ENCODE assay signal across 19 cellular contexts in the genomic region with DNA sequence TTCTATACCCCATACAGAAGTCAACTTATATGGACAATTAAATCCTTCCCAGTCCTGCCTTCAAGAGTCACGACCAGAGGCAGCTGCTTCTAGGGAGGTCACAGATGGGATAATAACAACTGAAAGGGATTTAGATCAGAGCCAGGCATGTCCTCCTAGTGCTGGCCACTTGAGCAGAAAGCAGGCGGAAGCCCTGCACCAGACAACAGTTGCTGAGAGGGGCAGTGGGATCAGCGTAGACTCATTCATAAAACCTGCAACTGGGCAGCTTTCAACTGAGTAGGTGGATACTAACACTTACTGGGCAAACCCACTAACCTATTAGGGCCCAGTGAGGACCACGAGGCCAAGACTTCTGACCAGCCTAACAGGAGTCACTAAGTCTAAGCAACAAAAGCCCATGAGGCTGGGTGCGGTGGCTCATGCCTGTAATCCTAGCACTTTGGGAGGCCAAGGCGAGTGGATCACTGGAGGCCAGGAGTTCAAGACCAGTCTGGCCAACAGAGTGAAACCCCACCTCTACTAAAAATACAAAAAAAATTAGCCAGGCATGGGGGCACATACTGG.
A peak's percentile ranks its signal among the peaks of the same experiment; 100 is the strongest.
DNase-seq lines count a peak whose midpoint lies in the region; ATAC-seq and TF ChIP-seq lines count a peak whose summit lies in the region.
"Had no signal": no experiment of that assay in that cellular context is flagged by ENCODE, and none has a peak within 500 bp of the region (broad histone marks: within the 10 kb centered on the region; RNA-seq: fewer than 3 reads in every experiment).

No MANE protein-coding gene starts in this region.

- no peak for TF ChIP-seq CTCF in spleen (IDR thresholded peaks at IDR 0.05 in 8 of 11, conservative IDR thresholded peaks at IDR 0.05 in 3 of 11)

- H3K27me3 Mint-ChIP-seq in effector memory CD8-positive, alpha-beta T cell, result no peaks in the 10 kb centered on the region

- H3K4me1 Mint-ChIP-seq in effector memory CD8-positive, alpha-beta T cell (ENCODE audit: low read depth in 2 of 2), result no peaks in the 10 kb centered on the region
- H3K4me1 Mint-ChIP-seq: immature natural killer cell had no signal

- H3K27ac Mint-ChIP-seq in effector memory CD8-positive, alpha-beta T cell, result peak overlapping the region; percentile 7 to 71
- H3K27ac Mint-ChIP-seq: immature natural killer cell had no signal

- peak; percentile 94 to 97 for DNase-seq in NCI-H524 (lab: John Stamatoyannopoulos, UW)
- DNase-seq in effector memory CD8-positive, alpha-beta T cell, result no peak
- DNase-seq in spleen, result peak; percentile 6
- DNase-seq in HK-2 (ENCODE audit: unreplicated experiment), result no peak
- no peak for DNase-seq in pons (ENCODE audit: low spot score)
- no peak for DNase-seq in NCI-H510A (lab: John Stamatoyannopoulos, UW)
- DNase-seq: activated naive CD4-positive, alpha-beta T cell; aorta; COR-L47; EL; immature natural killer cell; mammary epithelial cell; NCI-H1436 treated with DMSO at 0.1 percent for 48 hours; SIG-M5; stimulated activated CD4-positive, alpha-beta T cell treated with anti-CD3 and anti-CD28 coated beads, Interleukin-2, amount 100 ng/mL, for 48 hours; testis had no signal

- H3K27me3 ChIP-seq in muscle layer of colon (ENCODE audit: control insufficient read depth in 1 of 2, insufficient read depth in 2 of 2, low read length in 2 of 2) (no peaks in the 10 kb centered on the region), spleen (replicated peaks in 1 of 7) (no peaks in the 10 kb centered on the region)
- H3K27me3 ChIP-seq: right lobe of liver, testis had no signal

- no peak for ATAC-seq in effector memory CD8-positive, alpha-beta T cell (replicated peaks)
- no peak for ATAC-seq in esophagus mucosa

- no peak for TF ChIP-seq POLR2A in spleen (IDR thresholded peaks at IDR 0.05)

- WGBS in spleen, 5 donors, result 47 to 94% (median 74%) methylated on average over 5 to 6 of the region's 6 CpGs

- H3K36me3 Mint-ChIP-seq in effector memory CD8-positive, alpha-beta T cell (ENCODE audit: insufficient read depth), result peaks cover 2% of the 10 kb centered on the region

- no peaks in the 10 kb centered on the region for H3K9me3 ChIP-seq in muscle layer of colon (ENCODE audit: low read length)
- H3K9me3 ChIP-seq in spleen, result no peaks in the 10 kb centered on the region
- H3K9me3 ChIP-seq: right lobe of liver, testis had no signal

- intact Hi-C loops in spleen (cut with DNase I; ENCODE audit: low total_unique reads), result no loop called here

- H3K4me3 Mint-ChIP-seq in effector memory CD8-positive, alpha-beta T cell, result no peak overlapping the region
- H3K4me3 Mint-ChIP-seq: immature natural killer cell had no signal

- H3K36me3 ChIP-seq in muscle layer of colon (ENCODE audit: insufficient read depth, low read length) (no peaks in the 10 kb centered on the region), spleen (peaks cover 0 to 31% (median 0%) of the 10 kb centered on the region in 6 donors)
- H3K36me3 ChIP-seq: right lobe of liver had no signal

- H3K9ac ChIP-seq in muscle layer of colon (ENCODE audit: low read length), result no peak overlapping the region

- H3K27ac ChIP-seq in muscle layer of colon (ENCODE audit: low read depth, low read length), result peak overlapping the region; percentile 30
- no peak overlapping the region for H3K27ac ChIP-seq in spleen
- H3K27ac ChIP-seq: right lobe of liver, testis had no signal

- H3K4me3 ChIP-seq in muscle layer of colon (ENCODE audit: low read depth in 1 of 2, low read length in 2 of 2) (no peak overlapping the region), spleen (no peak overlapping the region)
- H3K4me3 ChIP-seq: right lobe of liver, testis had no signal

- H3K9me3 Mint-ChIP-seq in effector memory CD8-positive, alpha-beta T cell, result no peaks in the 10 kb centered on the region
- H3K9me3 Mint-ChIP-seq: immature natural killer cell had no signal

- H3K4me1 ChIP-seq in muscle layer of colon (ENCODE audit: insufficient read depth, low read length) (peaks cover 19% of the 10 kb centered on the region), spleen (peaks cover 0 to 27% (median 12%) of the 10 kb centered on the region in 6 donors)
- H3K4me1 ChIP-seq: right lobe of liver, testis had no signal

Comparison
In these comparisons a context has a peak if more than half of its experiments do, and no peak if none do; other contexts are left out.
1. DNase-seq: peak in NCI-H524 (2 of 2) and spleen (single experiment); none in effector memory CD8-positive, alpha-beta T cell (0 of 3), HK-2 (single experiment), pons (single experiment) and NCI-H510A (single experiment).